Comparison of ENCODE assay signal across 8 cellular contexts in the genomic region with DNA sequence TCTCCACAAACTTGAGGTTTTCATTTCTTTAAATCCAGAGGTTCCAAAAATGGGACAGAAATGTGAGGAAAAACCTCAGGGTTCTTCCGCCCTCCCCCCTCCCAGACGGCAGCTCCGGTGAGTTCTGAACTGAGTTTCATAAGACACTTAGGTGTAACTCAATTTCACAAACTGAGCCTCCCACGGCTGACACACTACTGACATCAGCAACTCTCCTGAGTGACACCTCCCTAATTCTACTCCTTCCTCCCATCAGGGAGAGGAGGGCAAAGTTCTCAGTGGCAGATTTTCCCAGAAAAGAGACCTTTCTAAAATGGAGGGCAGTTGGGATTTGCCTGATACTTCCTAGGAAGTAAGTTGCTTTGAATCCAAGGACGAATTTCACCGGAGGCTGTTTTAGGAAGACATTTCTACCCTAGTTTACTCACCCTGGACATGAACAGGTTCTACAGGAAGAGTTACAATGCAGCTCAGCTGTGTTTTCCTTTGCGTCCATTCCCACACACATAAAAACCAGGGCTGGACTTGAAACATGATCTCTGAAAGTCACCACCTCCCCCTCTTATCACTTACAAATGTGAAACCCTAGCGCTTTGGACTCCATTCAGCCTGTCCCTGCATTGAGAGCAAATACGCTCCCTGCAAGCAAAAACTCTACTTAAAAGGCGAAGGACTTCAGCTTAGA.
DNase-seq lines count a peak whose midpoint lies in the region; ATAC-seq, FAIRE-seq and TF ChIP-seq lines count a peak whose summit lies in the region.

No MANE protein-coding gene starts in this region.

- H3K27ac ChIP-seq in liver (ENCODE audit: low read depth in 1 of 2, low read length in 2 of 2) = peak overlapping the region; percentile 88 to 96

- H3K27me3 ChIP-seq in liver (ENCODE audit: control insufficient read depth in 4 of 4, insufficient read depth in 4 of 4, low read length in 3 of 4) = no peaks in the 10 kb centered on the region

- 16% methylated on average over 10 of the region's 10 CpGs for WGBS in liver

- TF ChIP-seq RAD21 in liver (IDR thresholded peaks at IDR 0.05) = peak; percentile 34 to 46

- TF ChIP-seq CTCF in cardiac fibroblast (IDR thresholded peaks at IDR 0.05; ENCODE audit: low read depth, low read length) (no peak), liver (IDR thresholded peaks at IDR 0.05; ENCODE audit: low read depth, low read length, missing input control) (no peak)

- DNase-seq in RCC 7860 (ENCODE audit: low spot score) (peak; percentile 27), cardiac fibroblast (ENCODE audit: low read depth in 2 of 2) (peak; percentile 22 to 49), NCI-H446 (lab: John Stamatoyannopoulos, UW) (no peak), hippocampal formation (lab: John Stamatoyannopoulos, UW) (no peak)
- peak; percentile 73 for DNase-seq in stimulated activated CD8-positive, alpha-beta memory T cell treated with anti-CD3 and anti-CD28 coated beads, Interleukin-4, amount 100 ng/mL, for 48 hours

- peaks cover 0 to 11% (median 5%) of the 10 kb centered on the region in 4 donors for H3K4me1 ChIP-seq in liver (ENCODE audit: control insufficient read depth in 4 of 4, insufficient read depth in 4 of 4, low read length in 3 of 4)

- H3K4me3 ChIP-seq in cardiac fibroblast (replicated peaks in 1 of 2; ENCODE audit: low read depth in 2 of 2, low read length in 2 of 2) = peak overlapping the region in 1 of 2 donors; percentile 11
- H3K4me3 ChIP-seq in liver (ENCODE audit: low read depth in 1 of 3, low read length in 3 of 3) = peak overlapping the region; percentile 78 to 84 (median 78)

- H3K36me3 ChIP-seq in liver (ENCODE audit: control insufficient read depth in 4 of 4, insufficient read depth in 3 of 4, low read depth in 1 of 4, low read length in 3 of 4) = peaks cover 3 to 17% (median 14%) of the 10 kb centered on the region in 4 donors

- no peak for FAIRE-seq in RCC 7860 (lab: Jason Lieb, UNC)

- no peaks in the 10 kb centered on the region for H3K9me3 ChIP-seq in liver (ENCODE audit: control insufficient read depth in 4 of 4, low read length in 3 of 4)

- peak overlapping the region; percentile 50 to 95 for H3K9ac ChIP-seq in liver (ENCODE audit: low read depth in 1 of 2, low read length in 2 of 2)

- ATAC-seq in GM18868 (IDR thresholded peaks at IDR 0.05; ENCODE audit: unreplicated experiment) (peak; percentile 20), HG02973 (IDR thresholded peaks at IDR 0.05; ENCODE audit: unreplicated experiment) (no peak)

TF ChIP-seq in liver, 16 proteins besides CTCF, POLR2A, EP300 and RAD21:
- peak in 1 of 2 donors; percentile 34 for TF ChIP-seq GABPA (IDR thresholded peaks at IDR 0.05 in 1 of 2, conservative IDR thresholded peaks at IDR 0.05 in 1 of 2)
- TF ChIP-seq, protein P1, sequence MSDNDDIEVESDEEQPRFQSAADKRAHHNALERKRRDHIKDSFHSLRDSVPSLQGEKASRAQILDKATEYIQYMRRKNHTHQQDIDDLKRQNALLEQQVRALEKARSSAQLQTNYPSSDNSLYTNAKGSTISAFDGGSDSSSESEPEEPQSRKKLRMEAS (IDR thresholded peaks at IDR 0.05) = no peak
- TF ChIP-seq, protein P2, sequence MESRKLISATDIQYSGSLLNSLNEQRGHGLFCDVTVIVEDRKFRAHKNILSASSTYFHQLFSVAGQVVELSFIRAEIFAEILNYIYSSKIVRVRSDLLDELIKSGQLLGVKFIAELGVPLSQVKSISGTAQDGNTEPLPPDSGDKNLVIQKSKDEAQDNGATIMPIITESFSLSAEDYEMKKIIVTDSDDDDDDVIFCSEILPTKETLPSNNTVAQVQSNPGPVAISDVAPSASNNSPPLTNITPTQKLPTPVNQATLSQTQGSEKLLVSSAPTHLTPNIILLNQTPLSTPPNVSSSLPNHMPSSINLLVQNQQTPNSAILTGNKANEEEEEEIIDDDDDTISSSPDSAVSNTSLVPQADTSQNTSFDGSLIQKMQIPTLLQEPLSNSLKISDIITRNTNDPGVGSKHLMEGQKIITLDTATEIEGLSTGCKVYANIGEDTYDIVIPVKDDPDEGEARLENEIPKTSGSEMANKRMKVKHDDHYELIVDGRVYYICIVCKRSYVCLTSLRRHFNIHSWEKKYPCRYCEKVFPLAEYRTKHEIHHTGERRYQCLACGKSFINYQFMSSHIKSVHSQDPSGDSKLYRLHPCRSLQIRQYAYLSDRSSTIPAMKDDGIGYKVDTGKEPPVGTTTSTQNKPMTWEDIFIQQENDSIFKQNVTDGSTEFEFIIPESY (IDR thresholded peaks at IDR 0.05) = no peak
- TF ChIP-seq JUND (IDR thresholded peaks at IDR 0.05) = peak in 1 of 2 donors; percentile 75
- TF ChIP-seq FOXA1 (IDR thresholded peaks at IDR 0.05) = no peak
- TF ChIP-seq YY1 (IDR thresholded peaks at IDR 0.05) = peak; percentile 98
- TF ChIP-seq, protein P3, sequence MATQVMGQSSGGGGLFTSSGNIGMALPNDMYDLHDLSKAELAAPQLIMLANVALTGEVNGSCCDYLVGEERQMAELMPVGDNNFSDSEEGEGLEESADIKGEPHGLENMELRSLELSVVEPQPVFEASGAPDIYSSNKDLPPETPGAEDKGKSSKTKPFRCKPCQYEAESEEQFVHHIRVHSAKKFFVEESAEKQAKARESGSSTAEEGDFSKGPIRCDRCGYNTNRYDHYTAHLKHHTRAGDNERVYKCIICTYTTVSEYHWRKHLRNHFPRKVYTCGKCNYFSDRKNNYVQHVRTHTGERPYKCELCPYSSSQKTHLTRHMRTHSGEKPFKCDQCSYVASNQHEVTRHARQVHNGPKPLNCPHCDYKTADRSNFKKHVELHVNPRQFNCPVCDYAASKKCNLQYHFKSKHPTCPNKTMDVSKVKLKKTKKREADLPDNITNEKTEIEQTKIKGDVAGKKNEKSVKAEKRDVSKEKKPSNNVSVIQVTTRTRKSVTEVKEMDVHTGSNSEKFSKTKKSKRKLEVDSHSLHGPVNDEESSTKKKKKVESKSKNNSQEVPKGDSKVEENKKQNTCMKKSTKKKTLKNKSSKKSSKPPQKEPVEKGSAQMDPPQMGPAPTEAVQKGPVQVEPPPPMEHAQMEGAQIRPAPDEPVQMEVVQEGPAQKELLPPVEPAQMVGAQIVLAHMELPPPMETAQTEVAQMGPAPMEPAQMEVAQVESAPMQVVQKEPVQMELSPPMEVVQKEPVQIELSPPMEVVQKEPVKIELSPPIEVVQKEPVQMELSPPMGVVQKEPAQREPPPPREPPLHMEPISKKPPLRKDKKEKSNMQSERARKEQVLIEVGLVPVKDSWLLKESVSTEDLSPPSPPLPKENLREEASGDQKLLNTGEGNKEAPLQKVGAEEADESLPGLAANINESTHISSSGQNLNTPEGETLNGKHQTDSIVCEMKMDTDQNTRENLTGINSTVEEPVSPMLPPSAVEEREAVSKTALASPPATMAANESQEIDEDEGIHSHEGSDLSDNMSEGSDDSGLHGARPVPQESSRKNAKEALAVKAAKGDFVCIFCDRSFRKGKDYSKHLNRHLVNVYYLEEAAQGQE (IDR thresholded peaks at IDR 0.05) = peak; percentile 67
- TF ChIP-seq HNF4A (conservative IDR thresholded peaks at IDR 0.05) = peak; percentile 90 to 93
- peak; percentile 91 for TF ChIP-seq TAF1 (conservative IDR thresholded peaks at IDR 0.05)
- TF ChIP-seq EGR1 (IDR thresholded peaks at IDR 0.05; ENCODE audit: low read depth in 2 of 2) = no peak
- TF ChIP-seq HNF4G (IDR thresholded peaks at IDR 0.05) = peak; percentile 82
- TF ChIP-seq, protein P4, sequence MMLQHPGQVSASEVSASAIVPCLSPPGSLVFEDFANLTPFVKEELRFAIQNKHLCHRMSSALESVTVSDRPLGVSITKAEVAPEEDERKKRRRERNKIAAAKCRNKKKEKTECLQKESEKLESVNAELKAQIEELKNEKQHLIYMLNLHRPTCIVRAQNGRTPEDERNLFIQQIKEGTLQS (IDR thresholded peaks at IDR 0.05) = no peak
- TF ChIP-seq RXRA (IDR thresholded peaks at IDR 0.05) = peak; percentile 56 to 67
- peak; percentile 99 for TF ChIP-seq SP1 (IDR thresholded peaks at IDR 0.05)
- no peak for TF ChIP-seq NR2F2 (IDR thresholded peaks at IDR 0.05)

Comparison
In these comparisons a context has a peak if more than half of its experiments do, and no peak if none do; other contexts are left out.
1. DNase-seq: peak in RCC 7860 (single experiment), cardiac fibroblast (2 of 2) and stimulated activated CD8-positive, alpha-beta memory T cell treated with anti-CD3 and anti-CD28 coated beads, Interleukin-4, amount 100 ng/mL, for 48 hours (single experiment); none in NCI-H446 (0 of 2) and hippocampal formation (0 of 2).